ENCODE assay signal across 1 cellular context in genomic region chr11:67267188-67268035, GRCh38.
TF ChIP-seq lines count a peak whose summit lies in the region.

No MANE protein-coding gene starts in this region.

TF ChIP-seq in HepG2, 621 proteins besides CTCF, POLR2A, EP300 and RAD21 (continued from another document and continues in another):
- TF ChIP-seq ATF5 (CRISPR knock-in tag; IDR thresholded peaks at IDR 0.05; ENCODE audit: low read depth) (no peak), POGK (CRISPR knock-in tag; conservative IDR thresholded peaks at IDR 0.05) (no peak), ZFP91 (CRISPR knock-in tag; IDR thresholded peaks at IDR 0.05; ENCODE audit: borderline replicate concordance) (peak; percentile 59; the same call in 1 of the 2 replicates), RCOR2 (CRISPR knock-in tag; IDR thresholded peaks at IDR 0.05) (no peak), ZFP36L1 (CRISPR knock-in tag; IDR thresholded peaks at IDR 0.05) (no peak), ZNF644 (CRISPR knock-in tag; IDR thresholded peaks at IDR 0.05; ENCODE audit: low read depth) (no peak), GABPB1 (CRISPR knock-in tag; IDR thresholded peaks at IDR 0.05) (no peak), RXRA (CRISPR knock-in tag; IDR thresholded peaks at IDR 0.05) (no peak; the same call in 1 of the 2 replicates), ZKSCAN5 (CRISPR knock-in tag; IDR thresholded peaks at IDR 0.05) (no peak), HNF1B (CRISPR knock-in tag; IDR thresholded peaks at IDR 0.05) (peak; percentile 76), ZZZ3 (CRISPR knock-in tag; IDR thresholded peaks at IDR 0.05; ENCODE audit: borderline replicate concordance) (no peak), MNT (IDR thresholded peaks at IDR 0.05) (no peak), ZSCAN25 (CRISPR knock-in tag; IDR thresholded peaks at IDR 0.05) (peak; percentile 83), MAF1 (CRISPR knock-in tag; IDR thresholded peaks at IDR 0.05; ENCODE audit: borderline replicate concordance) (no peak), BORCS8-MEF2B (CRISPR knock-in tag; IDR thresholded peaks at IDR 0.05) (peak; percentile 40; the same call in 1 of the 2 replicates), ZUFSP (CRISPR knock-in tag; IDR thresholded peaks at IDR 0.05; ENCODE audit: borderline replicate concordance) (no peak), CEBPZ (IDR thresholded peaks at IDR 0.05; ENCODE audit: low read length) (no peak), TOE1 (CRISPR knock-in tag; IDR thresholded peaks at IDR 0.05) (no peak), ZNF550 (CRISPR knock-in tag; IDR thresholded peaks at IDR 0.05; ENCODE audit: borderline replicate concordance) (no peak), ATM (IDR thresholded peaks at IDR 0.05; ENCODE audit: borderline replicate concordance) (no peak), FOXP4 (CRISPR knock-in tag; IDR thresholded peaks at IDR 0.05) (peak; percentile 33; the same call in 1 of the 2 replicates), TSC22D2 (CRISPR knock-in tag; IDR thresholded peaks at IDR 0.05; ENCODE audit: borderline replicate concordance) (no peak), GMEB2 (CRISPR knock-in tag; IDR thresholded peaks at IDR 0.05; ENCODE audit: low read depth) (no peak), ARNT (IDR thresholded peaks at IDR 0.05) (no peak), NAIF1 (CRISPR knock-in tag; IDR thresholded peaks at IDR 0.05; ENCODE audit: borderline replicate concordance) (no peak), HMG20A (CRISPR knock-in tag; IDR thresholded peaks at IDR 0.05; ENCODE audit: borderline replicate concordance) (no peak), ZNF512 (CRISPR knock-in tag; IDR thresholded peaks at IDR 0.05) (no peak), FOSL2 (CRISPR knock-in tag; IDR thresholded peaks at IDR 0.05) (0 out of 2 replicates have a peak, but pooled peaks have one; percentile 2), ZNF281 (CRISPR knock-in tag; IDR thresholded peaks at IDR 0.05; ENCODE audit: borderline replicate concordance) (no peak), BATF2 (CRISPR knock-in tag; IDR thresholded peaks at IDR 0.05) (no peak)
